ENCODE assay signal across 1 cellular context in the genomic region with DNA sequence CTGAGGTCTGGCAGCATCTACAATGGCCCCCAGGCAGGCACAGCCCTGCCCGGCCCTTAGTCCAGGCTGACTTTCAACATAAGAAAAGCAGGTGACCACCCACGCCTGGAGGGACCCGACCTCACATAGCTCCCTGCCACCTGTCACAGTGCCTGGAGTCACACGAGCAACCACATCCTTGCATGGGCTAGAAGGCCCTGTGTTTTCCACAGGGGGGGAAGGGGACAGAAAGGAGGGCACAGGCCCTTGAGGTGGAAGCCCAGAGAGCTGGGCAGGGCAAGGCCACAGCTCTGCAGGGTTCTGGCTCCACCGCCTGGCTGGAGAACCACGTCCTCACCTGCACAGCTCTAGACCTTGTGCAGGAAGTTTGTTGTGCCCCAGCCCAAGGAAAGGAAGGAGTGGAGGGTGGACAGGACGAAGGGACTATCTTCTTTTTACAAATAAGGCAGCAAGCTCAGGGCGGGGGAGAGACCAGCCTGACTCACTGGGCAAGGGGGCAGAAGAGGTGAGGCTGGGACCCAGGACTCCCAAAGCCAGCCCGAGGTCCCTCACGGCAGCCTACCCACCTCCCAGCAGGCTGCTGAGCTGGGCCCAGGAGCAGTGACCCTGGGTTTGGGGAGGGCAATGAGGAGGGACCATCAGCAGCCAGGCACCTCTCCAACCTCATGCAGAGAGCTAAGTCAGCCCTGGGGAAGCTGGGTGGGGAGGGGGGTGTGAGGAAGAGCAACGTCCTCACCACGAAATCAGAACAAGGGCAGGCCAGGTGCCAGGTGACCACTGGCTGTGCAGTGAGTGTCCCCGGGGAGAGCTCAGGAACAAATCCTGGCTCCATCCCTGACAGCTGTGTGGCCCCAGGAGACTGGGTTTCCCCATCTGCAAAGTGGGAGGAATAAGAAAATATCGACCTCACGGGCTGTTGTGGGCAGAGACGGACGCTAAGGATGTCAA.
TF ChIP-seq lines count a peak whose summit lies in the region.

No MANE protein-coding gene starts in this region.

TF ChIP-seq in A549, 52 proteins besides CTCF, POLR2A, EP300 and RAD21:
- TF ChIP-seq SMC3 (IDR thresholded peaks at IDR 0.05) (no peak), JUNB (IDR thresholded peaks at IDR 0.05) (no peak), PHF8 (IDR thresholded peaks at IDR 0.05; ENCODE audit: borderline replicate concordance, low read depth) (no peak), NFE2L2 (conservative IDR thresholded peaks at IDR 0.05; ENCODE audit: low read length) (no peak), CEBPB (IDR thresholded peaks at IDR 0.05) (no peak), POLR2AphosphoS2 (conservative IDR thresholded peaks at IDR 0.05; ENCODE audit: low read length) (no peak), NPAS2 (CRISPR knock-in tag; IDR thresholded peaks at IDR 0.05; ENCODE audit: borderline replicate concordance) (no peak), HEYL (CRISPR knock-in tag; IDR thresholded peaks at IDR 0.05) (no peak), RNF2 (IDR thresholded peaks at IDR 0.05; ENCODE audit: borderline replicate concordance, low read depth) (no peak), RCOR1 (IDR thresholded peaks at IDR 0.05; ENCODE audit: low read depth, low read length) (no peak), TFCP2L1 (CRISPR knock-in tag; IDR thresholded peaks at IDR 0.05) (no peak)
- TF ChIP-seq, protein P1, sequence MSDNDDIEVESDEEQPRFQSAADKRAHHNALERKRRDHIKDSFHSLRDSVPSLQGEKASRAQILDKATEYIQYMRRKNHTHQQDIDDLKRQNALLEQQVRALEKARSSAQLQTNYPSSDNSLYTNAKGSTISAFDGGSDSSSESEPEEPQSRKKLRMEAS (IDR thresholded peaks at IDR 0.05), result no peak
- TF ChIP-seq, protein P2, sequence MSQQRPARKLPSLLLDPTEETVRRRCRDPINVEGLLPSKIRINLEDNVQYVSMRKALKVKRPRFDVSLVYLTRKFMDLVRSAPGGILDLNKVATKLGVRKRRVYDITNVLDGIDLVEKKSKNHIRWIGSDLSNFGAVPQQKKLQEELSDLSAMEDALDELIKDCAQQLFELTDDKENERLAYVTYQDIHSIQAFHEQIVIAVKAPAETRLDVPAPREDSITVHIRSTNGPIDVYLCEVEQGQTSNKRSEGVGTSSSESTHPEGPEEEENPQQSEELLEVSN (IDR thresholded peaks at IDR 0.05; ENCODE audit: borderline replicate concordance, low read depth), result no peak
